ENCODE assay signal across 15 cellular contexts in the genomic region with DNA sequence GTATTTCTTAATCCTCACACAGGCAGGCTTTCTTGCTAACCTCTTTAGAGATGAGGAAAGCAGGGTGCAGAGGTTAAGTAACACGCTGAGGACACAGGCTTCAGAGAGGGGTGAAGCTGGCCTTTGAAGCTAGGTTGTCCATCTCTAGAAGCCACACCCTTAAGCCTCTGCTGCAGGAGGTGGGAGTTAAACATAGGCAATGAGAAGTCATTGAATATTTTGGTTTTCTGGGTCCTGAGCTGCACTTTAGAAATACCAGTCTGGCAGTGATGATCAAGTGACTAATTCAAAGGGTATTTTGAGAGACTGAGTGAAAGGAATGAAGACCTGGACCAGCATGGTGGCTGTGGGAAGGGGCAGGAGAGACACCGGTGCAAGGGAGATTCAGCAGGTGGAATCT. TPM values are rescaled to one million over a fixed set of nuclear protein-coding genes. Genes with fewer than 3 reads are reported as not detected.
DNase-seq lines count a peak whose midpoint lies in the region; ATAC-seq and TF ChIP-seq lines count a peak whose summit lies in the region.
"Had no signal": no experiment of that assay in that cellular context is flagged by ENCODE, and none has a peak within 500 bp of the region (broad histone marks: within the 10 kb centered on the region; RNA-seq: fewer than 3 reads in every experiment).

No MANE protein-coding gene starts in this region.

- H3K27ac ChIP-seq in sigmoid colon (no peak overlapping the region), gastrocnemius medialis (no peak overlapping the region)
- H3K27ac ChIP-seq: uterus had no signal

- TF ChIP-seq CTCF in fibroblast of pulmonary artery (IDR thresholded peaks at IDR 0.05; ENCODE audit: low read length, missing control alignments) (no peak), sigmoid colon (IDR thresholded peaks at IDR 0.05) (no peak), gastrocnemius medialis (IDR thresholded peaks at IDR 0.05 in 4 of 5, conservative IDR thresholded peaks at IDR 0.05 in 1 of 5) (no peak)

- H3K9ac ChIP-seq in skeletal muscle satellite cell (ENCODE audit: low read depth, low read length): peak overlapping the region; percentile 69

- peak; percentile 66 for DNase-seq in GM03348 (ENCODE audit: low spot score)
- DNase-seq in fibroblast of pulmonary artery (ENCODE audit: low read depth): peak; percentile 25
- DNase-seq in sigmoid colon: no peak
- DNase-seq in gastrocnemius medialis: no peak
- no peak for DNase-seq in DMS153 treated with DMSO at 0.1 percent for 48 hours (lab: John Stamatoyannopoulos, UW; ENCODE audit: unreplicated experiment)
- no peak for DNase-seq in NCI-H1417 (lab: John Stamatoyannopoulos, UW)
- DNase-seq: activated naive CD4-positive, alpha-beta T cell treated with anti-CD3 and anti-CD28 coated beads for 36 hours; erythroblast; immature natural killer cell; NCI-H2029; stimulated activated CD4-positive, alpha-beta T cell treated with anti-CD3 and anti-CD28 coated beads, Interleukin-2, amount 100 ng/mL, for 24 hours; uterus had no signal

- H3K4me1 ChIP-seq in skeletal muscle satellite cell (ENCODE audit: control insufficient read depth, insufficient read depth, low read length): peaks cover 72% of the 10 kb centered on the region
- H3K4me1 ChIP-seq in sigmoid colon: no peaks in the 10 kb centered on the region
- no peaks in the 10 kb centered on the region for H3K4me1 ChIP-seq in gastrocnemius medialis
- H3K4me1 ChIP-seq: uterus had no signal

- H3K36me3 ChIP-seq in skeletal muscle satellite cell (ENCODE audit: insufficient read depth, low read length): no peaks in the 10 kb centered on the region
- H3K36me3 ChIP-seq in sigmoid colon: no peaks in the 10 kb centered on the region
- H3K36me3 ChIP-seq in gastrocnemius medialis: no peaks in the 10 kb centered on the region
- H3K36me3 ChIP-seq: prostate gland, uterus had no signal

- intact Hi-C loops in sigmoid colon (cut with DNase I): no loop called here
- intact Hi-C loops in gastrocnemius medialis (cut with DNase I; ENCODE audit: low total_unique reads): no loop called here

- TF ChIP-seq POLR2A in sigmoid colon (IDR thresholded peaks at IDR 0.05) (no peak), gastrocnemius medialis (IDR thresholded peaks at IDR 0.05) (no peak)

- WGBS in sigmoid colon, 2 donors: 93 to 95% methylated on average over 2 of the region's 2 CpGs

- in situ Hi-C loops in gastrocnemius medialis (cut with MboI; ENCODE audit: low sequenced_read_pairs in 4 of 4): no loop called here

- peak overlapping the region; percentile 33 for H3K4me2 ChIP-seq in skeletal muscle satellite cell (ENCODE audit: low read length)

- H3K27me3 ChIP-seq in skeletal muscle satellite cell (ENCODE audit: control insufficient read depth, insufficient read depth, low read length) (no peaks in the 10 kb centered on the region), sigmoid colon (peaks cover 0 to 4% (median 0%) of the 10 kb centered on the region in 3 donors), gastrocnemius medialis (no peaks in the 10 kb centered on the region)
- H3K27me3 ChIP-seq: uterus had no signal

- no peaks in the 10 kb centered on the region for H3K9me3 ChIP-seq in skeletal muscle satellite cell (replicated peaks; ENCODE audit: low read length)
- H3K9me3 ChIP-seq in sigmoid colon: no peaks in the 10 kb centered on the region
- H3K9me3 ChIP-seq in gastrocnemius medialis: no peaks in the 10 kb centered on the region
- H3K9me3 ChIP-seq: prostate gland, uterus had no signal

- H3K4me3 ChIP-seq in fibroblast of pulmonary artery (replicated peaks; ENCODE audit: low read depth, low read length) (no peak overlapping the region), skeletal muscle satellite cell (ENCODE audit: low read length) (peak overlapping the region; percentile 30), sigmoid colon (no peak overlapping the region), gastrocnemius medialis (no peak overlapping the region)
- H3K4me3 ChIP-seq: prostate gland, uterus had no signal

- no peak for TF ChIP-seq EP300 in sigmoid colon (IDR thresholded peaks at IDR 0.05)

- ATAC-seq in SK-N-SH treated with all-trans-retinoic acid at 6 μM for 48 hours (peak; percentile 61), gastrocnemius medialis (no peak)

TF ChIP-seq in SK-N-SH treated with all-trans-retinoic acid at 6 μM for 48 hours, 23 proteins besides CTCF, POLR2A, EP300 and RAD21 (continues in another document):
- TF ChIP-seq, protein P1, sequence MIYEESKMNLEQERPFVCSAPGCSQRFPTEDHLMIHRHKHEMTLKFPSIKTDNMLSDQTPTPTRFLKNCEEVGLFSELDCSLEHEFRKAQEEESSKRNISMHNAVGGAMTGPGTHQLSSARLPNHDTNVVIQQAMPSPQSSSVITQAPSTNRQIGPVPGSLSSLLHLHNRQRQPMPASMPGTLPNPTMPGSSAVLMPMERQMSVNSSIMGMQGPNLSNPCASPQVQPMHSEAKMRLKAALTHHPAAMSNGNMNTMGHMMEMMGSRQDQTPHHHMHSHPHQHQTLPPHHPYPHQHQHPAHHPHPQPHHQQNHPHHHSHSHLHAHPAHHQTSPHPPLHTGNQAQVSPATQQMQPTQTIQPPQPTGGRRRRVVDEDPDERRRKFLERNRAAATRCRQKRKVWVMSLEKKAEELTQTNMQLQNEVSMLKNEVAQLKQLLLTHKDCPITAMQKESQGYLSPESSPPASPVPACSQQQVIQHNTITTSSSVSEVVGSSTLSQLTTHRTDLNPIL (CRISPR knock-in tag; IDR thresholded peaks at IDR 0.05; ENCODE audit: low read depth): no peak
- TF ChIP-seq ZNF8 (CRISPR knock-in tag; IDR thresholded peaks at IDR 0.05) (no peak), ZFP30 (CRISPR knock-in tag; IDR thresholded peaks at IDR 0.05) (no peak), ISL1 (CRISPR knock-in tag; IDR thresholded peaks at IDR 0.05) (no peak), GLIS3 (CRISPR knock-in tag; IDR thresholded peaks at IDR 0.05) (no peak), OSR1 (CRISPR knock-in tag; IDR thresholded peaks at IDR 0.05) (no peak), ARNTL (CRISPR knock-in tag; IDR thresholded peaks at IDR 0.05; ENCODE audit: borderline replicate concordance, low read depth) (no peak), PPARA (CRISPR knock-in tag; IDR thresholded peaks at IDR 0.05; ENCODE audit: borderline replicate concordance) (no peak), BACH2 (CRISPR knock-in tag; IDR thresholded peaks at IDR 0.05; ENCODE audit: borderline replicate concordance) (no peak), ESRRG (CRISPR knock-in tag; IDR thresholded peaks at IDR 0.05) (no peak), TOX (CRISPR knock-in tag; IDR thresholded peaks at IDR 0.05; ENCODE audit: borderline replicate concordance) (no peak), SNAI2 (CRISPR knock-in tag; IDR thresholded peaks at IDR 0.05) (no peak), ZC3H10 (CRISPR knock-in tag; IDR thresholded peaks at IDR 0.05) (no peak), ZFP3 (CRISPR knock-in tag; IDR thresholded peaks at IDR 0.05) (no peak)
- TF ChIP-seq, protein P2, sequence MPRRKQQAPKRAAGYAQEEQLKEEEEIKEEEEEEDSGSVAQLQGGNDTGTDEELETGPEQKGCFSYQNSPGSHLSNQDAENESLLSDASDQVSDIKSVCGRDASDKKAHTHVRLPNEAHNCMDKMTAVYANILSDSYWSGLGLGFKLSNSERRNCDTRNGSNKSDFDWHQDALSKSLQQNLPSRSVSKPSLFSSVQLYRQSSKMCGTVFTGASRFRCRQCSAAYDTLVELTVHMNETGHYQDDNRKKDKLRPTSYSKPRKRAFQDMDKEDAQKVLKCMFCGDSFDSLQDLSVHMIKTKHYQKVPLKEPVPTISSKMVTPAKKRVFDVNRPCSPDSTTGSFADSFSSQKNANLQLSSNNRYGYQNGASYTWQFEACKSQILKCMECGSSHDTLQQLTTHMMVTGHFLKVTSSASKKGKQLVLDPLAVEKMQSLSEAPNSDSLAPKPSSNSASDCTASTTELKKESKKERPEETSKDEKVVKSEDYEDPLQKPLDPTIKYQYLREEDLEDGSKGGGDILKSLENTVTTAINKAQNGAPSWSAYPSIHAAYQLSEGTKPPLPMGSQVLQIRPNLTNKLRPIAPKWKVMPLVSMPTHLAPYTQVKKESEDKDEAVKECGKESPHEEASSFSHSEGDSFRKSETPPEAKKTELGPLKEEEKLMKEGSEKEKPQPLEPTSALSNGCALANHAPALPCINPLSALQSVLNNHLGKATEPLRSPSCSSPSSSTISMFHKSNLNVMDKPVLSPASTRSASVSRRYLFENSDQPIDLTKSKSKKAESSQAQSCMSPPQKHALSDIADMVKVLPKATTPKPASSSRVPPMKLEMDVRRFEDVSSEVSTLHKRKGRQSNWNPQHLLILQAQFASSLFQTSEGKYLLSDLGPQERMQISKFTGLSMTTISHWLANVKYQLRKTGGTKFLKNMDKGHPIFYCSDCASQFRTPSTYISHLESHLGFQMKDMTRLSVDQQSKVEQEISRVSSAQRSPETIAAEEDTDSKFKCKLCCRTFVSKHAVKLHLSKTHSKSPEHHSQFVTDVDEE (CRISPR knock-in tag; IDR thresholded peaks at IDR 0.05): no peak
- TF ChIP-seq, protein P3, sequence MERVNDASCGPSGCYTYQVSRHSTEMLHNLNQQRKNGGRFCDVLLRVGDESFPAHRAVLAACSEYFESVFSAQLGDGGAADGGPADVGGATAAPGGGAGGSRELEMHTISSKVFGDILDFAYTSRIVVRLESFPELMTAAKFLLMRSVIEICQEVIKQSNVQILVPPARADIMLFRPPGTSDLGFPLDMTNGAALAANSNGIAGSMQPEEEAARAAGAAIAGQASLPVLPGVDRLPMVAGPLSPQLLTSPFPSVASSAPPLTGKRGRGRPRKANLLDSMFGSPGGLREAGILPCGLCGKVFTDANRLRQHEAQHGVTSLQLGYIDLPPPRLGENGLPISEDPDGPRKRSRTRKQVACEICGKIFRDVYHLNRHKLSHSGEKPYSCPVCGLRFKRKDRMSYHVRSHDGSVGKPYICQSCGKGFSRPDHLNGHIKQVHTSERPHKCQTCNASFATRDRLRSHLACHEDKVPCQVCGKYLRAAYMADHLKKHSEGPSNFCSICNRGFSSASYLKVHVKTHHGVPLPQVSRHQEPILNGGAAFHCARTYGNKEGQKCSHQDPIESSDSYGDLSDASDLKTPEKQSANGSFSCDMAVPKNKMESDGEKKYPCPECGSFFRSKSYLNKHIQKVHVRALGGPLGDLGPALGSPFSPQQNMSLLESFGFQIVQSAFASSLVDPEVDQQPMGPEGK (CRISPR knock-in tag; IDR thresholded peaks at IDR 0.05; ENCODE audit: borderline replicate concordance): no peak

RNA-seq across cellular contexts. Expression of a gene that starts 9.9 kb away (rescaled TPM):
- 20.0 and 24.5 TPM in 2 replicates for total RNA-seq in skeletal muscle satellite cell (2012; rRNA removed)
- total RNA-seq in sigmoid colon (under 1 TPM in 1 of 4 donors, not detected in 3; 0.49 TPM), gastrocnemius medialis (1 to 10 TPM in 1 of 4 donors, under 1 TPM in 3; 0.24 to 1.5 (median 0.37) TPM)
- polyA plus RNA-seq in sigmoid colon: under 1 TPM in 2 of 3 donors, not detected in 1; 0.22 to 0.60 TPM
- polyA plus RNA-seq: immature natural killer cell had no signal

Comparison
In these comparisons a context has a peak if more than half of its experiments do, and no peak if none do; other contexts are left out.
1. DNase-seq: peak in GM03348 (single experiment) and fibroblast of pulmonary artery (single experiment); none in sigmoid colon (single experiment), gastrocnemius medialis (0 of 2), DMS153 treated with DMSO at 0.1 percent for 48 hours (single experiment) and NCI-H1417 (0 of 3).